8 cellular contexts compared by ENCODE assay signal in genomic region chr19:1237754-1238372, GRCh38. TPM values are rescaled to one million over a fixed set of nuclear protein-coding genes. Genes with fewer than 3 reads are reported as not detected.
DNase-seq lines count a peak whose midpoint lies in the region; ATAC-seq, FAIRE-seq and TF ChIP-seq lines count a peak whose summit lies in the region.

CBARP (minus strand) TSS chr19:1238005; CDS start chr19:1236100, 1,905 bp downstream.

- peak in 1 of 3 donors; percentile 47 for DNase-seq in CD4-positive, CD25-positive, alpha-beta regulatory T cell
- DNase-seq in HTR-8/SVneo (ENCODE audit: insufficient read length, low spot score) (no peak), left ventricle myocardium inferior (peak; percentile 44), medulla oblongata (ENCODE audit: extremely low spot score) (no peak), foreskin keratinocyte (no peak)
- peak; percentile 55 for DNase-seq in activated naive CD4-positive, alpha-beta T cell treated with anti-CD3 and anti-CD28 coated beads, Interleukin-2, amount 10 ng/mL, durations not matched to agents 7 days and 5 days

- peak within 1 kb of the TSS; percentile 78 for H3K9ac ChIP-seq in skeletal muscle satellite cell (ENCODE audit: low read depth, low read length)

- no peak within 1 kb of the TSS for H3K27ac ChIP-seq in CD4-positive, CD25-positive, alpha-beta regulatory T cell (ENCODE audit: insufficient read depth, low read length, poor library complexity, severe bottlenecking)
- H3K27ac ChIP-seq in left ventricle myocardium inferior (replicated peaks): peak within 1 kb of the TSS; percentile 33
- no peak within 1 kb of the TSS for H3K27ac ChIP-seq in foreskin keratinocyte

- peaks cover 21% of the 10 kb centered on the region for H3K27me3 Mint-ChIP-seq in CD4-positive, CD25-positive, alpha-beta regulatory T cell
- peaks cover 64% of the 10 kb centered on the region for H3K27me3 Mint-ChIP-seq in activated naive CD4-positive, alpha-beta T cell treated with anti-CD3 and anti-CD28 coated beads, Interleukin-2, amount 10 ng/mL, durations not matched to agents 7 days and 5 days

- H3K4me3 Mint-ChIP-seq in CD4-positive, CD25-positive, alpha-beta regulatory T cell: peak within 1 kb of the TSS; percentile 83 to 89 (median 86)
- peak within 1 kb of the TSS; percentile 71 for H3K4me3 Mint-ChIP-seq in activated naive CD4-positive, alpha-beta T cell treated with anti-CD3 and anti-CD28 coated beads, Interleukin-2, amount 10 ng/mL, durations not matched to agents 7 days and 5 days

- no peaks in the 10 kb centered on the region for H3K36me3 ChIP-seq in CD4-positive, CD25-positive, alpha-beta regulatory T cell (ENCODE audit: control insufficient read depth, insufficient read depth, low read length)
- no peaks in the 10 kb centered on the region for H3K36me3 ChIP-seq in left ventricle myocardium inferior
- peaks cover 22% of the 10 kb centered on the region for H3K36me3 ChIP-seq in skeletal muscle satellite cell (ENCODE audit: insufficient read depth, low read length)

- peak within 1 kb of the TSS; percentile 93 for H3K4me2 ChIP-seq in skeletal muscle satellite cell (ENCODE audit: low read length)

- H3K9me3 ChIP-seq in CD4-positive, CD25-positive, alpha-beta regulatory T cell (ENCODE audit: control insufficient read depth in 2 of 2, low read length in 2 of 2): no peaks in the 10 kb centered on the region
- H3K9me3 ChIP-seq in left ventricle myocardium inferior (replicated peaks) (no peaks in the 10 kb centered on the region), skeletal muscle satellite cell (replicated peaks; ENCODE audit: low read length) (no peaks in the 10 kb centered on the region)

- intact Hi-C loops in left ventricle myocardium inferior (cut with micrococcal nuclease): no loop called here

- H3K27me3 ChIP-seq in CD4-positive, CD25-positive, alpha-beta regulatory T cell (ENCODE audit: control insufficient read depth, insufficient read depth, low read length): no peaks in the 10 kb centered on the region
- H3K27me3 ChIP-seq in left ventricle myocardium inferior (ENCODE audit: low read depth) (peaks cover 6% of the 10 kb centered on the region), skeletal muscle satellite cell (ENCODE audit: control insufficient read depth, insufficient read depth, low read length) (no peaks in the 10 kb centered on the region), foreskin keratinocyte (no peaks in the 10 kb centered on the region)

- CTCF ChIA-PET in activated naive CD4-positive, alpha-beta T cell treated with anti-CD3 and anti-CD28 coated beads, Interleukin-2, amount 10 ng/mL, durations not matched to agents 7 days and 5 days (lab: Charles Lee): interaction anchor here (0.8 to 1.3 kb wide), 3 partner anchors 22 to 237 kb away, joined by 3 to 4 read pairs (median 3); no protein-coding TSS in a partner anchor

- peaks cover 0 to 3% (median 0%) of the 10 kb centered on the region in 7 donors for H3K9me3 Mint-ChIP-seq in CD4-positive, CD25-positive, alpha-beta regulatory T cell
- H3K9me3 Mint-ChIP-seq in activated naive CD4-positive, alpha-beta T cell treated with anti-CD3 and anti-CD28 coated beads, Interleukin-2, amount 10 ng/mL, durations not matched to agents 7 days and 5 days: no peaks in the 10 kb centered on the region

- H3K27ac Mint-ChIP-seq in CD4-positive, CD25-positive, alpha-beta regulatory T cell: peak within 1 kb of the TSS; percentile 68 to 76 (median 71)
- H3K27ac Mint-ChIP-seq in activated naive CD4-positive, alpha-beta T cell treated with anti-CD3 and anti-CD28 coated beads, Interleukin-2, amount 10 ng/mL, durations not matched to agents 7 days and 5 days: no peak within 1 kb of the TSS

- H3K4me1 ChIP-seq in CD4-positive, CD25-positive, alpha-beta regulatory T cell (ENCODE audit: control insufficient read depth, insufficient read depth, low read length, poor library complexity, severe bottlenecking): peaks cover 37% of the 10 kb centered on the region
- peaks cover 62% of the 10 kb centered on the region for H3K4me1 ChIP-seq in left ventricle myocardium inferior
- peaks cover 37% of the 10 kb centered on the region for H3K4me1 ChIP-seq in skeletal muscle satellite cell (ENCODE audit: control insufficient read depth, insufficient read depth, low read length)
- H3K4me1 ChIP-seq in foreskin keratinocyte: peaks cover 3% of the 10 kb centered on the region

- no peak for ATAC-seq in CD4-positive, CD25-positive, alpha-beta regulatory T cell (ENCODE audit: low read depth in 2 of 2)
- ATAC-seq in HG02623 (IDR thresholded peaks at IDR 0.05; ENCODE audit: unreplicated experiment): no peak
- no peak for ATAC-seq in foreskin keratinocyte

- H3K36me3 Mint-ChIP-seq in CD4-positive, CD25-positive, alpha-beta regulatory T cell: no peaks in the 10 kb centered on the region
- peaks cover 5% of the 10 kb centered on the region for H3K36me3 Mint-ChIP-seq in activated naive CD4-positive, alpha-beta T cell treated with anti-CD3 and anti-CD28 coated beads, Interleukin-2, amount 10 ng/mL, durations not matched to agents 7 days and 5 days

- no peak within 1 kb of the TSS for H3K4me3 ChIP-seq in CD4-positive, CD25-positive, alpha-beta regulatory T cell (ENCODE audit: low read depth, low read length)
- H3K4me3 ChIP-seq in left ventricle myocardium inferior (peak within 1 kb of the TSS; percentile 73), skeletal muscle satellite cell (ENCODE audit: low read length) (peak within 1 kb of the TSS; percentile 87)

- TF ChIP-seq CTCF in left ventricle myocardium inferior (IDR thresholded peaks at IDR 0.05; ENCODE audit: borderline replicate concordance) (no peak), foreskin keratinocyte (conservative IDR thresholded peaks at IDR 0.05) (no peak)

- peak; percentile 89 for FAIRE-seq in HTR-8/SVneo (lab: Jason Lieb, UNC)

- H3K4me1 Mint-ChIP-seq in CD4-positive, CD25-positive, alpha-beta regulatory T cell: peaks cover 0 to 34% (median 15%) of the 10 kb centered on the region in 4 donors
- peaks cover 30% of the 10 kb centered on the region for H3K4me1 Mint-ChIP-seq in activated naive CD4-positive, alpha-beta T cell treated with anti-CD3 and anti-CD28 coated beads, Interleukin-2, amount 10 ng/mL, durations not matched to agents 7 days and 5 days

RNA-seq across cellular contexts. Expression of gene CBARP, which starts in this region (rescaled TPM):
- total RNA-seq in CD4-positive, CD25-positive, alpha-beta regulatory T cell: 0.12 TPM
- polyA plus RNA-seq in CD4-positive, CD25-positive, alpha-beta regulatory T cell: not detected
- total RNA-seq in left ventricle myocardium inferior (0.96 TPM), foreskin keratinocyte (3.0 and 3.1 TPM in 2 replicates)
- total RNA-seq in skeletal muscle satellite cell (2012; rRNA removed): 3.3 and 4.8 TPM in 2 replicates
- 2.4 TPM in 2 replicates for polyA plus RNA-seq in foreskin keratinocyte

Comparison
In these comparisons a context has a peak if more than half of its experiments do, and no peak if none do; other contexts are left out.
1. Peak in DNase-seq, H3K4me3 ChIP-seq and H3K27ac ChIP-seq in left ventricle myocardium inferior; RNA of the gene not detected or under 1 TPM.